Comparison of ENCODE assay signal across 8 cellular contexts in the genomic region with DNA sequence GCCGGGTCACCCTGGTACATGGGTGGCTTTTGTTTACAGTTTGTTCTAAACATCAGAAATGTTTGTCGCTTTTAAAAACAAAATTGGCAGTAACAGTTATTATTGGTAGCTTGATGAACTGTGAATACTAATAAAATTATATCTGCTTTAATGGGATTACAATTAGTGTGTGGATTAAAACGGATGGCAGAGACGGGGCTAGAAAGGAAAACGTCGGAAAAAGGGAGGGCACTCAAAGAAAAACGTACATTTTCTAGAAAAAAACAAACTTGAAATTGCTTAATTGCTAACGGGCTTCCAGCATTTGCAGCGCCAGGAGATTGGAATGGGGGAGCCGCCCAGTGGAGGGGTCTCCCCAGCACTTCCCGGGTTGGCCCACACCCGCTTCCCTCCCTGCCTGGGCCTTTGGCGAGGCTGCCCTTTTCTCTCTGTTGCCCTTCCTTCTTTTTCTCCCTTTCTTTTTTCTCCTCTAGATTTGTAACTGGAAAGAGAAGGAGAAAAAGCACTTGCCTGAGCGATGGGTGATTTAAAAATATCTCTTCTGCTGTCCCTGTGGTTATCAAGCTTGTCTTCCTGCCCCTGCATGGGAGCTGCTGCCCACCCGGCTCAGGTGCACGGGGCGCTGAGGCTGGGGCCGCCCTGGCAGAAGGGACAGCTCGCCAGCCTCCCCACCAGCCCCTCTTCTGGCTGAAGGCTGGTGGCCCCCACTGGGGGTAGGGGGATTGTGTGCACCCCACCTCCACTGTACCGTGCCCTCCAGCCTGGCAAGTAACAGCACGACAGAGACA. TPM values are rescaled to one million over a fixed set of nuclear protein-coding genes. Genes with fewer than 3 reads are reported as not detected.
DNase-seq lines count a peak whose midpoint lies in the region; ATAC-seq, FAIRE-seq and TF ChIP-seq lines count a peak whose summit lies in the region.

No MANE protein-coding gene starts in this region.

- H3K9me3 ChIP-seq in HepG2 (ENCODE audit: low read length): no peaks in the 10 kb centered on the region

- TF ChIP-seq CTCF in MCF 10A (IDR thresholded peaks at IDR 0.05; ENCODE audit: unreplicated experiment) (no peak), HepG2 (CRISPR knock-in tag; IDR thresholded peaks at IDR 0.05) (no peak)

- H3K27me3 ChIP-seq in HepG2 (ENCODE audit: control insufficient read depth in 1 of 2, insufficient read depth in 2 of 2, low read length in 2 of 2): peaks cover 3 to 54% of the 10 kb centered on the region in 2 experiments; a peak in 4 of 5 replicates

- TF ChIP-seq POLR2A in HepG2 (IDR thresholded peaks at IDR 0.05; ENCODE audit: insufficient read depth in 1 of 2, low read depth in 2 of 2, low read length in 2 of 2): no peak

- peaks cover 0 to 5% (median 0%) of the 10 kb centered on the region in 3 donors for H3K9me3 Mint-ChIP-seq in IgD-negative memory B cell
- H3K9me3 Mint-ChIP-seq in MCF 10A (ENCODE audit: unreplicated experiment): no peaks in the 10 kb centered on the region

- intact Hi-C loops in MCF 10A (cut with micrococcal nuclease): no loop called here
- intact Hi-C loops in HepG2 (cut with micrococcal nuclease; ENCODE audit: unreplicated experiment): loop anchor here (5.0 kb wide), 1 partner anchor 81 kb away; no protein-coding TSS in a partner anchor

- ATAC-seq in HepG2 (no peak), GM19035 (IDR thresholded peaks at IDR 0.05; ENCODE audit: unreplicated experiment) (no peak), HG03571 (IDR thresholded peaks at IDR 0.05; ENCODE audit: unreplicated experiment) (no peak)

- H3K36me3 Mint-ChIP-seq in IgD-negative memory B cell (peaks cover 2% of the 10 kb centered on the region), MCF 10A (ENCODE audit: insufficient read depth, unreplicated experiment) (peaks cover 16% of the 10 kb centered on the region)

- no peaks in the 10 kb centered on the region; the same call in 1 of the 2 replicates for H4K20me1 ChIP-seq in HepG2 (ENCODE audit: insufficient read depth, low read length)

- peak overlapping the region; percentile 72 to 87 (median 74); a peak in 5 of 6 replicates for H3K4me3 ChIP-seq in HepG2 (replicated peaks in 1 of 3; ENCODE audit: insufficient read depth in 1 of 3, low read depth in 2 of 3, low read length in 3 of 3)

- H3K27ac Mint-ChIP-seq in IgD-negative memory B cell: peak overlapping the region in 1 of 3 donors; percentile 92
- H3K27ac Mint-ChIP-seq in MCF 10A (ENCODE audit: low read depth, unreplicated experiment): peak overlapping the region; percentile 81

- no peaks in the 10 kb centered on the region for H3K36me3 ChIP-seq in HepG2 (replicated peaks in 1 of 2; ENCODE audit: control insufficient read depth in 1 of 2, insufficient read depth in 2 of 2, low read length in 2 of 2)

- FAIRE-seq in HepG2 (lab: Jason Lieb, UNC): no peak

- in situ Hi-C loops in HepG2 (cut with HindIII; ENCODE audit: extremely low pct_ligation_motif_present, low pct_unique_long_range_greater_than_20kb): no loop called here

- no peak overlapping the region for H3K27ac ChIP-seq in HepG2 (ENCODE audit: extremely low read length, insufficient read depth, low read length)

- peaks cover 46% of the 10 kb centered on the region for H3K27me3 Mint-ChIP-seq in IgD-negative memory B cell
- no peaks in the 10 kb centered on the region for H3K27me3 Mint-ChIP-seq in MCF 10A (ENCODE audit: insufficient read depth, unreplicated experiment)

- H2AFZ ChIP-seq in HepG2 (ENCODE audit: low read length): no peak overlapping the region

- POLR2A ChIA-PET in MCF 10A (lab: Yijun Ruan, JAX): interaction anchor here (0.6 to 1.5 kb wide), 4 partner anchors 11 to 1126 kb away, joined by 3 to 5 read pairs (median 4); no protein-coding TSS in a partner anchor
- POLR2A ChIA-PET in HepG2 (lab: Yijun Ruan, JAX): interaction anchor here (1.8 kb wide), 1 partner anchor 9 kb away, joined by 5 read pairs; no protein-coding TSS in a partner anchor

- H3K4me2 ChIP-seq in HepG2 (ENCODE audit: low read depth, low read length): peak overlapping the region; percentile 69

- peak overlapping the region in 3 of 4 donors; percentile 27 to 94 (median 59) for H3K4me3 Mint-ChIP-seq in IgD-negative memory B cell
- peak overlapping the region; percentile 89 for H3K4me3 Mint-ChIP-seq in MCF 10A (ENCODE audit: unreplicated experiment)

- TF ChIP-seq EP300 in HepG2 (IDR thresholded peaks at IDR 0.05; ENCODE audit: low read depth in 2 of 2, low read length in 2 of 2) (no peak), HepG2 (CRISPR knock-in tag; IDR thresholded peaks at IDR 0.05; ENCODE audit: borderline replicate concordance) (0 out of 2 replicates have a peak, but pooled peaks have one; percentile 32)

- peaks cover 56% of the 10 kb centered on the region for H3K4me1 ChIP-seq in HepG2 (ENCODE audit: insufficient read depth, low read length)

- CTCF ChIA-PET in MCF 10A (lab: Yijun Ruan, JAX): interaction anchor here (0.6 to 1.0 kb wide), 2 partner anchors 42 to 83 kb away, joined by 3 to 5 read pairs; no protein-coding TSS in a partner anchor
- CTCF ChIA-PET in HepG2 (lab: Yijun Ruan, JAX; ENCODE audit: low intra/inter-chr PET ratio, low total read pairs): no interaction called here

- TF ChIP-seq RAD21 in HepG2 (CRISPR knock-in tag; IDR thresholded peaks at IDR 0.05): no peak

- peaks cover 17% of the 10 kb centered on the region for H3K79me2 ChIP-seq in HepG2 (ENCODE audit: insufficient read depth, low read length)

- DNase-seq in MCF 10A (ENCODE audit: unreplicated experiment): no peak
- no peak for DNase-seq in HepG2 (ENCODE audit: low spot score)
- peak; percentile 16 for DNase-seq in superior temporal gyrus (ENCODE audit: extremely low spot score)
- DNase-seq in SHP77 (lab: John Stamatoyannopoulos, UW): no peak
- no peak for DNase-seq in stimulated activated naive CD4-positive, alpha-beta T cell treated with Interleukin-2 at 50 U/mL for 16 hours (lab: John Stamatoyannopoulos, UW)

- H3K4me1 Mint-ChIP-seq in IgD-negative memory B cell (peaks cover 6 to 9% (median 7%) of the 10 kb centered on the region in 3 donors), MCF 10A (ENCODE audit: insufficient read depth, unreplicated experiment) (no peaks in the 10 kb centered on the region)

- BruUV-seq in MCF 10A (replicated peaks; lab: Mats Ljungman, UMichigan) (no TSS peak), HepG2 (replicated peaks; lab: Mats Ljungman, UMichigan) (no TSS peak)

- H3K9ac ChIP-seq in HepG2 (ENCODE audit: insufficient read depth, low read depth, low read length): 0 out of 2 replicates have a peak overlapping the region, but pooled peaks have one; percentile 61

- WGBS in HepG2 (ENCODE audit: low lambda C conversion rate): 78% methylated on average over 19 of the region's 21 CpGs

TF ChIP-seq in HepG2, 621 proteins besides CTCF, POLR2A, EP300 and RAD21 (continues in another document):
- TF ChIP-seq ZNF792 (CRISPR knock-in tag; IDR thresholded peaks at IDR 0.05) (0 out of 2 replicates have a peak, but pooled peaks have one; percentile 36), RBM39 (IDR thresholded peaks at IDR 0.05; ENCODE audit: low read depth, low read length, poor library complexity, severe bottlenecking) (peak; percentile 15), ELF3 (CRISPR knock-in tag; IDR thresholded peaks at IDR 0.05) (no peak), ZNF10 (CRISPR knock-in tag; IDR thresholded peaks at IDR 0.05; ENCODE audit: borderline replicate concordance, low read depth) (no peak), SOX13 (IDR thresholded peaks at IDR 0.05) (no peak), SOX13 (CRISPR knock-in tag; conservative IDR thresholded peaks at IDR 0.05 in 1 of 2, IDR thresholded peaks at IDR 0.05 in 1 of 2) (no peak)
- TF ChIP-seq, protein P1, sequence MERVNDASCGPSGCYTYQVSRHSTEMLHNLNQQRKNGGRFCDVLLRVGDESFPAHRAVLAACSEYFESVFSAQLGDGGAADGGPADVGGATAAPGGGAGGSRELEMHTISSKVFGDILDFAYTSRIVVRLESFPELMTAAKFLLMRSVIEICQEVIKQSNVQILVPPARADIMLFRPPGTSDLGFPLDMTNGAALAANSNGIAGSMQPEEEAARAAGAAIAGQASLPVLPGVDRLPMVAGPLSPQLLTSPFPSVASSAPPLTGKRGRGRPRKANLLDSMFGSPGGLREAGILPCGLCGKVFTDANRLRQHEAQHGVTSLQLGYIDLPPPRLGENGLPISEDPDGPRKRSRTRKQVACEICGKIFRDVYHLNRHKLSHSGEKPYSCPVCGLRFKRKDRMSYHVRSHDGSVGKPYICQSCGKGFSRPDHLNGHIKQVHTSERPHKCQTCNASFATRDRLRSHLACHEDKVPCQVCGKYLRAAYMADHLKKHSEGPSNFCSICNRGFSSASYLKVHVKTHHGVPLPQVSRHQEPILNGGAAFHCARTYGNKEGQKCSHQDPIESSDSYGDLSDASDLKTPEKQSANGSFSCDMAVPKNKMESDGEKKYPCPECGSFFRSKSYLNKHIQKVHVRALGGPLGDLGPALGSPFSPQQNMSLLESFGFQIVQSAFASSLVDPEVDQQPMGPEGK (CRISPR knock-in tag; IDR thresholded peaks at IDR 0.05): peak; percentile 42

RNA-seq across cellular contexts. Expression of a gene that starts 5.9 kb away (rescaled TPM):
- polyA plus RNA-seq in IgD-negative memory B cell: not detected
- 7.4 and 9.2 TPM in 2 replicates for total RNA-seq in MCF 10A (2022)
- total RNA-seq in HepG2 (2016; rRNA removed; fragmentation: Illumina TruSeq; extraction: Trizol): 0.94 and 1.7 TPM in 2 replicates
- total RNA-seq in HepG2 (2016; cell fraction: cytosol; rRNA removed; fragmentation: Illumina TruSeq; extraction: Trizol; ENCODE audit: low read depth): 1.4 and 1.8 TPM in 2 replicates
- total RNA-seq in HepG2 (2016; cell fraction: insoluble cytoplasmic fraction; rRNA removed; fragmentation: Illumina TruSeq; extraction: Trizol): 1.2 and 1.8 TPM in 2 replicates
- 1.2 and 1.9 TPM in 2 replicates for total RNA-seq in HepG2 (2016; cell fraction: membrane; rRNA removed; fragmentation: Illumina TruSeq; extraction: Trizol)
- total RNA-seq in HepG2 (2016; cell fraction: nucleus; rRNA removed; fragmentation: Illumina TruSeq; extraction: Trizol): 2.8 and 3.9 TPM in 2 replicates
- polyA plus RNA-seq in HepG2 (2011; rRNA removed): 1.4 TPM in 2 replicates
- polyA plus RNA-seq in HepG2 (2011; cell fraction: cytosol; rRNA removed): 0.42 and 0.64 TPM in 2 replicates
- 15.9 and 22.2 TPM in 2 replicates for polyA plus RNA-seq in HepG2 (2011; cell fraction: nucleus; rRNA removed)
- 1.8 and 2.5 TPM in 2 replicates for polyA plus RNA-seq in HepG2 (2012)
- 1.1 and 1.4 TPM in 2 replicates for polyA plus RNA-seq in HepG2 (2016; cell fraction: cytosol; fragmentation: Illumina TruSeq; extraction: Trizol; ENCODE audit: low read depth)
- polyA plus RNA-seq in HepG2 (2016; cell fraction: insoluble cytoplasmic fraction; fragmentation: Illumina TruSeq; extraction: Trizol; ENCODE audit: low read depth): 1.3 and 1.9 TPM in 2 replicates
- polyA plus RNA-seq in HepG2 (2016; cell fraction: membrane; fragmentation: Illumina TruSeq; extraction: Trizol; ENCODE audit: low read depth): 1.9 and 2.3 TPM in 2 replicates
- polyA plus RNA-seq in HepG2 (2016; cell fraction: nucleus; fragmentation: Illumina TruSeq; extraction: Trizol; ENCODE audit: insufficient read depth, low read depth): 9.5 and 11.0 TPM in 2 replicates
- polyA minus RNA-seq in HepG2 (2011; rRNA and poly(A)+ RNA removed; ENCODE audit: low replicate concordance): 1.7 and 5.4 TPM in 2 replicates
- 1.1 and 1.9 TPM in 2 replicates for polyA minus RNA-seq in HepG2 (2011; cell fraction: cytosol; rRNA and poly(A)+ RNA removed)
- 5.5 and 5.9 TPM in 2 replicates for polyA minus RNA-seq in HepG2 (2011; cell fraction: nucleus; rRNA and poly(A)+ RNA removed)
